Comparison of ENCODE assay signal across 33 cellular contexts in genomic region chr1:168195199-168196135, GRCh38. TPM values are rescaled to one million over a fixed set of nuclear protein-coding genes. Genes with fewer than 3 reads are reported as not detected.
DNase-seq lines count a peak whose midpoint lies in the region; ATAC-seq, FAIRE-seq and TF ChIP-seq lines count a peak whose summit lies in the region.
"Had no signal": no experiment of that assay in that cellular context is flagged by ENCODE, and none has a peak within 500 bp of the region (broad histone marks: within the 10 kb centered on the region; RNA-seq: fewer than 3 reads in every experiment).

No MANE protein-coding gene starts in this region.

- TF ChIP-seq EP300 in K562 (IDR thresholded peaks at IDR 0.05; ENCODE audit: low read length), result no peak

- no peak for DNase-seq in D721Med (ENCODE audit: insufficient read length, low spot score)
- no peak for DNase-seq in T-helper 17 cell
- DNase-seq in K562 (ENCODE audit: extremely low read depth in 1 of 4, low spot score in 3 of 4), result peak in 1 of 4 experiments; percentile 24
- DNase-seq in mesenchymal stem cell, result no peak
- DNase-seq in NK-92 treated with Interleukin-12 subunit alpha and Interleukin-12 subunit beta, amount 100 ng/mL, for 24 hours (lab: John Stamatoyannopoulos, UW), result no peak
- no peak for DNase-seq in foreskin keratinocyte
- no peak for DNase-seq in UCSD-AML1 (lab: John Stamatoyannopoulos, UW; ENCODE audit: unreplicated experiment)
- DNase-seq: ACHN; activated CD4-positive, alpha-beta T cell treated with anti-CD3 and anti-CD28 coated beads, Interleukin-2, amount 10 ng/mL, durations not matched to agents 7 days and 5 days; activated naive CD4-positive, alpha-beta T cell treated with anti-CD3 and anti-CD28 coated beads, Interleukin-2, amount 50 U/mL, for 16 hours; caudate nucleus; COR-L47; dermis blood vessel endothelial cell; DMS79; GDM1; islet precursor cell; Kasumi-1; mucosa of descending colon; MV-4-11; NCI-H1436 treated with DMSO at 0.1 percent for 48 hours; ovary; PC-3; right cardiac atrium; stimulated activated CD4-positive, alpha-beta T cell treated with anti-CD3 and anti-CD28 coated beads, Interleukin-4, amount 100 ng/mL, for 1 hour; upper lobe of right lung had no signal

- in situ Hi-C loops in K562 (cut with MboI), result no loop called here

- no peak overlapping the region for H2BK12ac ChIP-seq in mesenchymal stem cell (ENCODE audit: low read length in 2 of 2)

- no TSS peak for BruUV-seq in K562 (replicated peaks; lab: Mats Ljungman, UMichigan)

- H3K23ac ChIP-seq in mesenchymal stem cell (ENCODE audit: low read length in 2 of 2), result no peak overlapping the region

- no peak overlapping the region for H2BK15ac ChIP-seq in mesenchymal stem cell (ENCODE audit: low read depth, poor library complexity, severe bottlenecking)

- H3K9me1 ChIP-seq in K562 (ENCODE audit: control insufficient read depth, insufficient read depth, low read length), result no peaks in the 10 kb centered on the region

- H2BK5ac ChIP-seq in mesenchymal stem cell (ENCODE audit: low read depth, low read length, poor library complexity, severe bottlenecking), result no peak overlapping the region

- H3K79me1 ChIP-seq in mesenchymal stem cell (replicated peaks; ENCODE audit: low read length, poor library complexity, severe bottlenecking), result peaks cover 8% of the 10 kb centered on the region

- no peak overlapping the region for H2AFZ ChIP-seq in K562 (ENCODE audit: low read depth, low read length)
- no peak overlapping the region for H2AFZ ChIP-seq in mesenchymal stem cell (ENCODE audit: low read depth, low read length)

- H3K27me3 Mint-ChIP-seq in T-helper 17 cell, result no peaks in the 10 kb centered on the region
- H3K27me3 Mint-ChIP-seq: activated CD4-positive, alpha-beta T cell treated with anti-CD3 and anti-CD28 coated beads, Interleukin-2, amount 10 ng/mL, durations not matched to agents 7 days and 5 days; natural killer cell treated with Interleukin-12 subunit alpha and Interleukin-12 subunit beta and Interleukin-15 and Interleukin-18, amount 100 ng/mL, for 72 hours had no signal

- no peaks in the 10 kb centered on the region for H3K9me3 ChIP-seq in T-helper 17 cell (ENCODE audit: control insufficient read depth, low read length, poor library complexity, severe bottlenecking)
- H3K9me3 ChIP-seq in K562 (replicated peaks; ENCODE audit: control insufficient read depth, insufficient read depth, low read depth, low read length), result no peaks in the 10 kb centered on the region
- no peaks in the 10 kb centered on the region for H3K9me3 ChIP-seq in mesenchymal stem cell (ENCODE audit: control insufficient read depth, low read length)
- H3K9me3 ChIP-seq: ascending aorta, BLaER1, mucosa of descending colon, ovary, upper lobe of right lung had no signal

- H2AK5ac ChIP-seq in mesenchymal stem cell (ENCODE audit: low read length, severe bottlenecking), result no peak overlapping the region

- H3K9ac ChIP-seq in K562 (ENCODE audit: insufficient read depth in 1 of 2, low read depth in 2 of 2, low read length in 2 of 2) (no peak overlapping the region), mesenchymal stem cell (ENCODE audit: low read length) (no peak overlapping the region)
- H3K9ac ChIP-seq: BLaER1 had no signal

- H3K4me3 Mint-ChIP-seq in T-helper 17 cell, result no peak overlapping the region
- H3K4me3 Mint-ChIP-seq: activated CD4-positive, alpha-beta T cell treated with anti-CD3 and anti-CD28 coated beads, Interleukin-2, amount 10 ng/mL, durations not matched to agents 7 days and 5 days; natural killer cell treated with Interleukin-12 subunit alpha and Interleukin-12 subunit beta and Interleukin-15 and Interleukin-18, amount 100 ng/mL, for 72 hours; T-helper 2 cell treated with Interferon-gamma antibody and Interleukin-4, amounts not matched to agents 5 μg/mL and 100 μg/mL, for 36 hours had no signal

- H3K36me3 Mint-ChIP-seq in T-helper 17 cell (ENCODE audit: low read depth), result peaks cover 7% of the 10 kb centered on the region

- H3K27ac ChIP-seq in K562 (ENCODE audit: extremely low read depth, low read depth, low read length) (no peak overlapping the region), mesenchymal stem cell (ENCODE audit: low read length, poor library complexity, severe bottlenecking) (peak overlapping the region; percentile 21), foreskin keratinocyte (no peak overlapping the region)
- H3K27ac ChIP-seq: ascending aorta, BLaER1, HL-60, ovary, upper lobe of right lung had no signal

- FAIRE-seq in D721Med (lab: Jason Lieb, UNC) (peak; percentile 75), K562 (lab: Jason Lieb, UNC) (no peak)
- FAIRE-seq: GM19239 had no signal

- intact Hi-C loops in K562 (cut with micrococcal nuclease), result no loop called here

- H3K27me3 ChIP-seq in K562 (ENCODE audit: control insufficient read depth in 2 of 2, insufficient read depth in 2 of 2, low read length in 2 of 2), result no peaks in the 10 kb centered on the region
- H3K27me3 ChIP-seq in mesenchymal stem cell (ENCODE audit: control insufficient read depth in 1 of 2, insufficient read depth in 1 of 2, low read length in 2 of 2), result no peaks in the 10 kb centered on the region
- H3K27me3 ChIP-seq in foreskin keratinocyte, result no peaks in the 10 kb centered on the region
- H3K27me3 ChIP-seq: ascending aorta, BLaER1, ovary, upper lobe of right lung had no signal

- peaks cover 61% of the 10 kb centered on the region for H3K36me3 ChIP-seq in K562 (ENCODE audit: control insufficient read depth, insufficient read depth, low read length)
- H3K36me3 ChIP-seq in mesenchymal stem cell (ENCODE audit: control insufficient read depth in 1 of 2, insufficient read depth in 2 of 2, low read depth in 1 of 2, low read length in 2 of 2), result peaks cover 6 to 81% of the 10 kb centered on the region in 2 experiments
- H3K36me3 ChIP-seq: ovary had no signal

- no peak overlapping the region for H3K18ac ChIP-seq in mesenchymal stem cell (ENCODE audit: low read depth in 1 of 2, low read length in 2 of 2)

- no peaks in the 10 kb centered on the region for H3K79me2 ChIP-seq in K562 (ENCODE audit: control insufficient read depth, insufficient read depth, low read length)

- H4K91ac ChIP-seq in mesenchymal stem cell (ENCODE audit: low read length), result no peak overlapping the region

- TF ChIP-seq POLR2A in K562 (conservative IDR thresholded peaks at IDR 0.05), result no peak

- H3K4ac ChIP-seq in mesenchymal stem cell (ENCODE audit: low read depth in 1 of 2, low read length in 2 of 2), result no peak overlapping the region

- no peak overlapping the region for H4K8ac ChIP-seq in mesenchymal stem cell (ENCODE audit: low read length)

- POLR2A ChIA-PET in K562 (lab: Yijun Ruan, JAX), result interaction anchor here (0.6 to 3.0 kb wide), 6 partner anchors 16 to 45 kb away, joined by 3 to 6 read pairs (median 3); no protein-coding TSS in a partner anchor

- ATAC-seq in T-helper 17 cell, result no peak
- peak; percentile 67 for ATAC-seq in K562
- ATAC-seq in HG03378 (IDR thresholded peaks at IDR 0.05; ENCODE audit: unreplicated experiment), result no peak
- no peak for ATAC-seq in foreskin keratinocyte
- ATAC-seq: mucosa of descending colon; natural killer cell treated with Interleukin-12 subunit alpha and Interleukin-12 subunit beta and Interleukin-15 and Interleukin-18, amount 100 ng/mL, for 72 hours; PC-3; right cardiac atrium; Right ventricle myocardium inferior; upper lobe of right lung had no signal

- no peak overlapping the region for H2BK120ac ChIP-seq in mesenchymal stem cell (ENCODE audit: low read depth, low read length)

- H3K27ac Mint-ChIP-seq in T-helper 17 cell, result peak overlapping the region; percentile 9
- H3K27ac Mint-ChIP-seq: activated CD4-positive, alpha-beta T cell treated with anti-CD3 and anti-CD28 coated beads, Interleukin-2, amount 10 ng/mL, durations not matched to agents 7 days and 5 days; T-helper 2 cell treated with Interferon-gamma antibody and Interleukin-4, amounts not matched to agents 5 μg/mL and 100 μg/mL, for 36 hours had no signal

- no peaks in the 10 kb centered on the region for H4K20me1 ChIP-seq in K562 (replicated peaks; ENCODE audit: control insufficient read depth, insufficient read depth, low read length)
- H4K20me1 ChIP-seq: BLaER1 had no signal

- peaks cover 6% of the 10 kb centered on the region for H3K4me1 Mint-ChIP-seq in T-helper 17 cell

- H3K4me1 ChIP-seq in K562 (replicated peaks in 1 of 2; ENCODE audit: control insufficient read depth in 2 of 2, insufficient read depth in 2 of 2, low read length in 2 of 2), result peaks cover 0 to 6% of the 10 kb centered on the region in 2 experiments; a peak in 2 of 5 replicates
- peaks cover 3% of the 10 kb centered on the region for H3K4me1 ChIP-seq in mesenchymal stem cell (ENCODE audit: control insufficient read depth, insufficient read depth, low read depth, low read length)
- H3K4me1 ChIP-seq in foreskin keratinocyte, result no peaks in the 10 kb centered on the region
- H3K4me1 ChIP-seq: ascending aorta, BLaER1, upper lobe of right lung had no signal

- CTCF ChIA-PET in K562 (lab: Yijun Ruan, JAX; ENCODE audit: low intra/inter-chr PET ratio), result no interaction called here

- WGBS in K562 (ENCODE audit: insufficient coverage, low coverage, missing lambda C conversion rate), result 92% methylated on average over 4 of the region's 4 CpGs
- 100% methylated on average over 2 of the region's 4 CpGs for WGBS in mesenchymal stem cell

- TF ChIP-seq CTCF in D721Med (IDR thresholded peaks at IDR 0.05; ENCODE audit: insufficient read depth, missing control alignments) (no peak), K562 (IDR thresholded peaks at IDR 0.05 in 2 of 3, conservative IDR thresholded peaks at IDR 0.05 in 1 of 3; ENCODE audit: insufficient read depth in 2 of 3, low read depth in 1 of 3, low read length in 3 of 3) (no peak), foreskin keratinocyte (conservative IDR thresholded peaks at IDR 0.05) (no peak)

- TF ChIP-seq RAD21 in K562 (CRISPR knock-in tag; conservative IDR thresholded peaks at IDR 0.05 in 1 of 2, IDR thresholded peaks at IDR 0.05 in 1 of 2), result no peak

- no peak overlapping the region for H3K14ac ChIP-seq in mesenchymal stem cell (ENCODE audit: low read length in 2 of 2)

- no peak overlapping the region for H3K4me3 ChIP-seq in K562
- no peak overlapping the region for H3K4me3 ChIP-seq in mesenchymal stem cell (ENCODE audit: insufficient read depth in 1 of 2, low read depth in 1 of 2, low read length in 2 of 2)
- H3K4me3 ChIP-seq: ascending aorta, BLaER1, mucosa of descending colon, ovary, upper lobe of right lung had no signal

- no peak overlapping the region for H3K4me2 ChIP-seq in K562 (ENCODE audit: insufficient read depth, low read length)
- H3K4me2 ChIP-seq in mesenchymal stem cell (ENCODE audit: low read length, poor library complexity, severe bottlenecking), result no peak overlapping the region
- H3K4me2 ChIP-seq: BLaER1 had no signal

RNA-seq across cellular contexts. Expression of gene TIPRL, which starts 16.7 kb away (rescaled TPM):
- total RNA-seq in T-helper 17 cell (10 to 100 TPM; 17.5 to 22.6 TPM), K562 (2014; rRNA removed) (41.4 and 52.1 TPM in 2 replicates), K562 (2014; rRNA removed; fragmentation: Illumina TruSeq; extraction: Trizol) (73.5 and 78.1 TPM in 2 replicates), K562 (2015; rRNA removed; fragmentation: Illumina TruSeq; extraction: Trizol) (71.1 and 81.7 TPM in 2 replicates), K562 (2021) (57.0 and 64.4 TPM in 2 replicates), foreskin keratinocyte (35.9 and 37.0 TPM in 2 replicates)
- total RNA-seq in K562 (2011; cell fraction: chromatin; rRNA removed; ENCODE audit: low replicate concordance), result 7.1 and 15.3 TPM in 2 replicates
- 4.0 and 4.3 TPM in 2 replicates for total RNA-seq in K562 (2011; cell fraction: nucleolus; rRNA removed)
- total RNA-seq in K562 (2011; cell fraction: nucleoplasm; rRNA removed), result 6.7 and 13.7 TPM in 2 replicates
- polyA plus RNA-seq in K562 (2011; rRNA removed) (44.9 and 69.9 TPM in 2 replicates), K562 (2014; fragmentation: Illumina TruSeq; extraction: Trizol) (50.7 and 60.1 TPM in 2 replicates), K562 (2014; fragmentation: Nextera tagmentation; extraction: Ambion mirVana) (10 to 100 TPM; 87.0 to 90.2 TPM), K562 (2014; rRNA removed) (54.8 and 63.2 TPM in 2 replicates), foreskin keratinocyte (25.2 and 28.0 TPM in 2 replicates)
- polyA plus RNA-seq in K562 (2011; cell fraction: cytosol; rRNA removed), result 10.0 and 21.7 TPM in 2 replicates
- polyA plus RNA-seq in K562 (2011; cell fraction: nucleus; rRNA removed), result 7.3 and 11.7 TPM in 2 replicates
- polyA plus RNA-seq in K562 (2012), result 42.3 and 51.3 TPM in 2 replicates
- 87.3 and 88.4 TPM in 2 replicates for polyA minus RNA-seq in K562 (2011; rRNA and poly(A)+ RNA removed)
- 19.4 and 21.4 TPM in 2 replicates for polyA minus RNA-seq in K562 (2011; cell fraction: cytosol; rRNA and poly(A)+ RNA removed)
- 4.7 and 8.7 TPM in 2 replicates for polyA minus RNA-seq in K562 (2011; cell fraction: nucleus; rRNA and poly(A)+ RNA removed)
- 31.5 TPM for polyA plus RNA-seq in mesenchymal stem cell (2013, experiment 1 of 2)
- polyA plus RNA-seq in mesenchymal stem cell (2013, experiment 2 of 2), result 32.5 TPM

RNA-seq across cellular contexts. Expression of gene SFT2D2, which starts 30.3 kb away (rescaled TPM):
- total RNA-seq in T-helper 17 cell (10 to 100 TPM; 62.9 to 63.9 TPM), K562 (2014; rRNA removed) (20.5 and 21.6 TPM in 2 replicates), K562 (2014; rRNA removed; fragmentation: Illumina TruSeq; extraction: Trizol) (28.7 and 34.2 TPM in 2 replicates), K562 (2015; rRNA removed; fragmentation: Illumina TruSeq; extraction: Trizol) (28.1 and 28.4 TPM in 2 replicates), K562 (2021) (46.6 and 50.1 TPM in 2 replicates), foreskin keratinocyte (33.6 and 35.6 TPM in 2 replicates)
- total RNA-seq in K562 (2011; cell fraction: chromatin; rRNA removed; ENCODE audit: low replicate concordance), result 63.5 and 68.0 TPM in 2 replicates
- 26.0 and 28.6 TPM in 2 replicates for total RNA-seq in K562 (2011; cell fraction: nucleolus; rRNA removed)
- 55.2 and 88.0 TPM in 2 replicates for total RNA-seq in K562 (2011; cell fraction: nucleoplasm; rRNA removed)
- polyA plus RNA-seq in K562 (2011; rRNA removed) (29.0 and 35.8 TPM in 2 replicates), K562 (2014; fragmentation: Illumina TruSeq; extraction: Trizol) (9.2 and 10.7 TPM in 2 replicates), K562 (2014; fragmentation: Nextera tagmentation; extraction: Ambion mirVana) (1 to 10 TPM; 3.4 to 6.1 TPM), K562 (2014; rRNA removed) (14.8 and 15.7 TPM in 2 replicates), foreskin keratinocyte (6.1 TPM in 2 replicates)
- 10.7 and 20.6 TPM in 2 replicates for polyA plus RNA-seq in K562 (2011; cell fraction: cytosol; rRNA removed)
- 16.6 and 19.0 TPM in 2 replicates for polyA plus RNA-seq in K562 (2011; cell fraction: nucleus; rRNA removed)
- polyA plus RNA-seq in K562 (2012), result 6.7 and 9.0 TPM in 2 replicates
- polyA minus RNA-seq in K562 (2011; rRNA and poly(A)+ RNA removed), result 111 and 122 TPM in 2 replicates
- polyA minus RNA-seq in K562 (2011; cell fraction: cytosol; rRNA and poly(A)+ RNA removed), result 48.0 and 48.3 TPM in 2 replicates
- polyA minus RNA-seq in K562 (2011; cell fraction: nucleus; rRNA and poly(A)+ RNA removed), result 15.2 and 18.5 TPM in 2 replicates
- 10.8 TPM for polyA plus RNA-seq in mesenchymal stem cell (2013, experiment 1 of 2)
- 10.0 TPM for polyA plus RNA-seq in mesenchymal stem cell (2013, experiment 2 of 2)

RNA-seq across cellular contexts. Expression of gene GPR161, which starts 58.7 kb away (rescaled TPM):
- total RNA-seq in T-helper 17 cell, result under 1 TPM; 0.02 to 0.13 TPM
- total RNA-seq in K562 (2011; cell fraction: chromatin; rRNA removed; ENCODE audit: low replicate concordance), result 1.4 and 3.6 TPM in 2 replicates
- 2.6 and 3.8 TPM in 2 replicates for total RNA-seq in K562 (2011; cell fraction: nucleolus; rRNA removed)
- total RNA-seq in K562 (2011; cell fraction: nucleoplasm; rRNA removed), result 2.3 and 2.6 TPM in 2 replicates
- total RNA-seq in K562 (2014; rRNA removed), result 0.45 and 1.1 TPM in 2 replicates
- 0.64 and 0.76 TPM in 2 replicates for total RNA-seq in K562 (2014; rRNA removed; fragmentation: Illumina TruSeq; extraction: Trizol)
- 0.68 and 1.0 TPM in 2 replicates for total RNA-seq in K562 (2015; rRNA removed; fragmentation: Illumina TruSeq; extraction: Trizol)
- 1.2 and 1.6 TPM in 2 replicates for total RNA-seq in K562 (2021)
- polyA plus RNA-seq in K562 (2011; rRNA removed), result 2.4 and 3.2 TPM in 2 replicates
- polyA plus RNA-seq in K562 (2011; cell fraction: cytosol; rRNA removed), result 3.1 and 3.3 TPM in 2 replicates
- 3.5 and 3.9 TPM in 2 replicates for polyA plus RNA-seq in K562 (2011; cell fraction: nucleus; rRNA removed)
- 1.5 and 1.9 TPM in 2 replicates for polyA plus RNA-seq in K562 (2012)
- polyA plus RNA-seq in K562 (2014; fragmentation: Illumina TruSeq; extraction: Trizol), result 0.95 and 1.3 TPM in 2 replicates
- under 1 TPM; 0.15 to 0.18 TPM for polyA plus RNA-seq in K562 (2014; fragmentation: Nextera tagmentation; extraction: Ambion mirVana)
- 0.73 and 1.1 TPM in 2 replicates for polyA plus RNA-seq in K562 (2014; rRNA removed)
- 5.4 and 5.5 TPM in 2 replicates for polyA minus RNA-seq in K562 (2011; rRNA and poly(A)+ RNA removed)
- polyA minus RNA-seq in K562 (2011; cell fraction: cytosol; rRNA and poly(A)+ RNA removed), result 2.8 TPM in 2 replicates
- polyA minus RNA-seq in K562 (2011; cell fraction: nucleus; rRNA and poly(A)+ RNA removed), result 2.3 and 2.8 TPM in 2 replicates
- polyA plus RNA-seq in mesenchymal stem cell (2013, experiment 1 of 2), result 6.1 TPM
- polyA plus RNA-seq in mesenchymal stem cell (2013, experiment 2 of 2), result 5.8 TPM
- total RNA-seq in foreskin keratinocyte, result 20.8 and 23.6 TPM in 2 replicates
- 11.4 and 11.6 TPM in 2 replicates for polyA plus RNA-seq in foreskin keratinocyte
